In genomic region chr7:146116452-146117219, GRCh38 we compare ENCODE assay signal across 8 cellular contexts. TPM values are rescaled to one million over a fixed set of nuclear protein-coding genes. Genes with fewer than 3 reads are reported as not detected.
DNase-seq lines count a peak whose midpoint lies in the region; ATAC-seq and TF ChIP-seq lines count a peak whose summit lies in the region.

TSS of gene CNTNAP2 (plus strand) at chr7:146116801. CDS start at chr7:146116877, 76 bp downstream.

- H3K9me3 ChIP-seq in CD8-positive, alpha-beta memory T cell (ENCODE audit: low read length): no peaks in the 10 kb centered on the region
- H3K9me3 ChIP-seq in T-helper 17 cell (ENCODE audit: control insufficient read depth, low read length, poor library complexity, severe bottlenecking) (no peaks in the 10 kb centered on the region), neural cell (ENCODE audit: low read length) (no peaks in the 10 kb centered on the region)

- TF ChIP-seq RAD21 in neural cell (conservative IDR thresholded peaks at IDR 0.05): peak; percentile 45

- H3K27me3 ChIP-seq in CD8-positive, alpha-beta memory T cell (ENCODE audit: insufficient read depth, low read length, poor library complexity, severe bottlenecking): no peaks in the 10 kb centered on the region
- H3K27me3 ChIP-seq in neural cell (ENCODE audit: insufficient read depth, low read depth, low read length): no peaks in the 10 kb centered on the region

- peak within 1 kb of the TSS; percentile 76 for H3K4me2 ChIP-seq in neural cell (ENCODE audit: low read length)

- H3K4me1 Mint-ChIP-seq in CD8-positive, alpha-beta memory T cell: peaks cover 0 to 12% (median 9%) of the 10 kb centered on the region in 3 donors
- H3K4me1 Mint-ChIP-seq in T-helper 17 cell: peaks cover 5% of the 10 kb centered on the region

- peak within 1 kb of the TSS; percentile 47 for H2AFZ ChIP-seq in neural cell (ENCODE audit: low read depth, low read length)

- H3F3A ChIP-seq in neural cell (ENCODE audit: insufficient read depth, low read length, poor library complexity, severe bottlenecking): no peaks in the 10 kb centered on the region

- DNase-seq in CD8-positive, alpha-beta memory T cell: no peak
- DNase-seq in HuH-7.5 (ENCODE audit: low spot score) (peak; percentile 28), T-helper 17 cell (no peak), fibroblast of gingiva (ENCODE audit: low read depth) (peak; percentile 70), HT-29 (ENCODE audit: low spot score) (no peak), AML-193 (lab: John Stamatoyannopoulos, UW) (no peak)

- peak; percentile 33 for TF ChIP-seq CTCF in neural cell (IDR thresholded peaks at IDR 0.05; ENCODE audit: poor library complexity, severe bottlenecking)

- POLR2A ChIA-PET in CD8-positive, alpha-beta memory T cell (lab: Charles Lee): no interaction called here

- H3K27ac Mint-ChIP-seq in CD8-positive, alpha-beta memory T cell: no peak within 1 kb of the TSS
- no peak within 1 kb of the TSS for H3K27ac Mint-ChIP-seq in T-helper 17 cell

- peaks cover 16% of the 10 kb centered on the region for H3K79me2 ChIP-seq in neural cell (replicated peaks; ENCODE audit: insufficient read depth, low read length)

- H4K20me1 ChIP-seq in neural cell (ENCODE audit: insufficient read depth): no peaks in the 10 kb centered on the region

- H3K9ac ChIP-seq in neural cell (ENCODE audit: low read length): peak within 1 kb of the TSS; percentile 78

- H3K4me1 ChIP-seq in CD8-positive, alpha-beta memory T cell (ENCODE audit: insufficient read depth, low read length): no peaks in the 10 kb centered on the region

- H3K9me2 ChIP-seq in neural cell (ENCODE audit: insufficient read depth, low read length): no peaks in the 10 kb centered on the region

- peaks cover 4 to 12% (median 11%) of the 10 kb centered on the region in 5 donors for H3K9me3 Mint-ChIP-seq in CD8-positive, alpha-beta memory T cell

- peak within 1 kb of the TSS in 4 of 7 donors; percentile 27 to 41 (median 32) for H3K4me3 Mint-ChIP-seq in CD8-positive, alpha-beta memory T cell
- peak within 1 kb of the TSS; percentile 82 for H3K4me3 Mint-ChIP-seq in T-helper 17 cell

- ATAC-seq in T-helper 17 cell (no peak), HG02678 (IDR thresholded peaks at IDR 0.05; ENCODE audit: unreplicated experiment) (no peak)

- H3K4me3 ChIP-seq in CD8-positive, alpha-beta memory T cell (ENCODE audit: low read length): no peak within 1 kb of the TSS
- H3K4me3 ChIP-seq in neural cell (ENCODE audit: low read length): peak within 1 kb of the TSS; percentile 78

- CTCF ChIA-PET in CD8-positive, alpha-beta memory T cell (lab: Charles Lee): no interaction called here

- TF ChIP-seq EP300 in neural cell (conservative IDR thresholded peaks at IDR 0.05; ENCODE audit: poor library complexity, severe bottlenecking): no peak

- H3K27me3 Mint-ChIP-seq in CD8-positive, alpha-beta memory T cell: peaks cover 6 to 19% of the 10 kb centered on the region in 2 donors
- H3K27me3 Mint-ChIP-seq in T-helper 17 cell: peaks cover 18% of the 10 kb centered on the region

- H3K27ac ChIP-seq in CD8-positive, alpha-beta memory T cell (ENCODE audit: low read depth, low read length): no peak within 1 kb of the TSS
- peak within 1 kb of the TSS; percentile 76 for H3K27ac ChIP-seq in neural cell (ENCODE audit: low read length)

- no peaks in the 10 kb centered on the region for H3K36me3 Mint-ChIP-seq in CD8-positive, alpha-beta memory T cell
- no peaks in the 10 kb centered on the region for H3K36me3 Mint-ChIP-seq in T-helper 17 cell (ENCODE audit: low read depth)

- H3K36me3 ChIP-seq in CD8-positive, alpha-beta memory T cell (ENCODE audit: insufficient read depth, low read length): no peaks in the 10 kb centered on the region
- no peaks in the 10 kb centered on the region for H3K36me3 ChIP-seq in neural cell (ENCODE audit: insufficient read depth, low read length)

TF ChIP-seq in neural cell, 6 proteins besides CTCF, POLR2A, EP300 and RAD21:
- TF ChIP-seq TAF1 (IDR thresholded peaks at IDR 0.05; ENCODE audit: low read depth): no peak
- TF ChIP-seq POLR2AphosphoS5 (IDR thresholded peaks at IDR 0.05): no peak
- TF ChIP-seq SMC3 (conservative IDR thresholded peaks at IDR 0.05; ENCODE audit: poor library complexity): peak; percentile 52
- TF ChIP-seq MXI1 (conservative IDR thresholded peaks at IDR 0.05; ENCODE audit: poor library complexity, severe bottlenecking): no peak
- TF ChIP-seq REST (IDR thresholded peaks at IDR 0.05; ENCODE audit: borderline replicate concordance): peak; percentile 73

RNA-seq across cellular contexts. Expression of gene CNTNAP2, which starts in this region (rescaled TPM):
- not detected for total RNA-seq in CD8-positive, alpha-beta memory T cell
- polyA plus RNA-seq in CD8-positive, alpha-beta memory T cell: not detected
- total RNA-seq in T-helper 17 cell: under 1 TPM in 1 of 2 donors, not detected in 1; 0.37 TPM
- polyA plus RNA-seq in neural cell: 275 and 276 TPM in 2 replicates
- 538 and 637 TPM in 2 replicates for polyA minus RNA-seq in neural cell
- total RNA-seq in HT-29 (2014; rRNA removed; shearing (Covaris generic)): 0.03 and 0.08 TPM in 2 replicates

Comparison
In these comparisons a context has a peak if more than half of its experiments do, and no peak if none do; other contexts are left out.
1. RNA of gene CNTNAP2 (polyA plus RNA-seq): 275 to 276 TPM in neural cell; not detected in CD8-positive, alpha-beta memory T cell (single experiment); every median in the first group is over 100 times any median in the second.
2. DNase-seq: peak in HuH-7.5 (single experiment) and fibroblast of gingiva (single experiment); none in CD8-positive, alpha-beta memory T cell (0 of 5), T-helper 17 cell (0 of 3), HT-29 (single experiment) and AML-193 (0 of 2).